18 cellular contexts compared by ENCODE assay signal in the genomic region with DNA sequence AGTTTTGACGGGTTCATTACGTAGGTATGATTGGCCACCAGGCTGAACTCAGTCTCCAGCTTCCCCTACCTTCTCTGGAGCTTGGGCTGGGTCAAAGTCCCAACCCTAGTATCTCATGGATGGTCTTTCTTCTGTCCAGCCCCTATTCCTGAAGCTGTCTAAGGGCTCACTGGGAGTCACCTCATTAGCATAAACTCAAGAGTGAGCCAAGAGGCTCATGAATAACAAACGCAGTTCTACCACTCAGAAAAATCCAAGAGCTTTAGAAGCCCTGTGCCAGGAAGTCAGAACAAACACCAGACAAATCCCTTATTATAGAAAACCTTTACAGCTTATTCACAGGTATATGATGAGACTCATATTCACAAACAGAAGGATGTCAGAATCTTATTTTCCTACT.
A peak's percentile ranks its signal among the peaks of the same experiment; 100 is the strongest.
DNase-seq lines count a peak whose midpoint lies in the region; ATAC-seq, FAIRE-seq and TF ChIP-seq lines count a peak whose summit lies in the region.
"Had no signal": no experiment of that assay in that cellular context is flagged by ENCODE, and none has a peak within 500 bp of the region (broad histone marks: within the 10 kb centered on the region; RNA-seq: fewer than 3 reads in every experiment).

No MANE protein-coding gene starts in this region.

- H3K9ac ChIP-seq in NT2/D1 (ENCODE audit: insufficient read length, low read depth) = no peak overlapping the region
- no peak overlapping the region for H3K9ac ChIP-seq in H1 (replicated peaks in 1 of 4; ENCODE audit: extremely low read depth in 1 of 4, low read depth in 3 of 4, low read length in 3 of 4)
- H3K9ac ChIP-seq: GM23248 had no signal

- H3K4me1 ChIP-seq in GM23338 (ENCODE audit: insufficient read depth) (no peaks in the 10 kb centered on the region), NT2/D1 (ENCODE audit: insufficient read depth, insufficient read length) (no peaks in the 10 kb centered on the region), H1 (replicated peaks in 1 of 4; ENCODE audit: control insufficient read depth in 3 of 4, insufficient read depth in 4 of 4, low read length in 3 of 4) (no peaks in the 10 kb centered on the region), upper lobe of right lung (no peaks in the 10 kb centered on the region)

- no peaks in the 10 kb centered on the region for H3K23me2 ChIP-seq in H1 (ENCODE audit: low read depth, low read length)

- H4K20me1 ChIP-seq in GM23338 (replicated peaks; ENCODE audit: insufficient read depth) = no peaks in the 10 kb centered on the region
- no peaks in the 10 kb centered on the region for H4K20me1 ChIP-seq in H1 (replicated peaks in 1 of 2; ENCODE audit: control insufficient read depth in 1 of 2, insufficient read depth in 2 of 2, low read length in 2 of 2)

- TF ChIP-seq POLR2A in H1 (IDR thresholded peaks at IDR 0.05; ENCODE audit: control extremely low read depth in 1 of 2, low read depth in 2 of 2, low read length in 2 of 2) = no peak

- H2BK20ac ChIP-seq in H1 (ENCODE audit: low read length) = no peak overlapping the region

- H3K4me3 Mint-ChIP-seq in GM23338 = no peak overlapping the region
- H3K4me3 Mint-ChIP-seq: CD4-positive, alpha-beta memory T cell had no signal

- intact Hi-C loops in upper lobe of right lung (cut with DNase I) = no loop called here

- H3K9me3 Mint-ChIP-seq in GM23338 = no peaks in the 10 kb centered on the region; the same call in 2 of the 3 replicates

- TF ChIP-seq CTCF in GM23338 (conservative IDR thresholded peaks at IDR 0.05; ENCODE audit: low read depth in 2 of 2) = no peak
- TF ChIP-seq CTCF in H1 (IDR thresholded peaks at IDR 0.05; ENCODE audit: control extremely low read depth in 1 of 3, insufficient read depth in 1 of 3, low read depth in 1 of 3, low read length in 3 of 3) = no peak
- no peak for TF ChIP-seq CTCF in upper lobe of right lung (IDR thresholded peaks at IDR 0.05)

- no peak overlapping the region for H3K4ac ChIP-seq in H1 (replicated peaks; ENCODE audit: insufficient read length, low read depth, low read length)

- H3K36me3 Mint-ChIP-seq in GM23338 (ENCODE audit: low read depth) = no peaks in the 10 kb centered on the region
- H3K36me3 Mint-ChIP-seq: CD4-positive, alpha-beta memory T cell had no signal

- no peak overlapping the region for H2BK120ac ChIP-seq in H1 (replicated peaks; ENCODE audit: low read depth, low read length)

- POLR2A ChIA-PET in H1 (lab: Charles Lee; ENCODE audit: partially characterized antibody) = interaction anchor here (0.6 kb wide), 1 partner anchor 259 kb away, joined by 3 read pairs; no protein-coding TSS in a partner anchor

- H3K4me3 ChIP-seq in GM23338 = no peak overlapping the region
- no peak overlapping the region for H3K4me3 ChIP-seq in NT2/D1 (ENCODE audit: insufficient read length, low read depth)
- no peak overlapping the region for H3K4me3 ChIP-seq in H1 (ENCODE audit: extremely low read depth in 1 of 4, insufficient read depth in 2 of 4, low read depth in 3 of 4, low read length in 4 of 4)
- H3K4me3 ChIP-seq in upper lobe of right lung = no peak overlapping the region
- H3K4me3 ChIP-seq: GM12878, GM23248 had no signal

- H2AK5ac ChIP-seq in H1 (ENCODE audit: low read depth, low read length) = no peak overlapping the region

- no peak overlapping the region; the same call in 1 of the 2 replicates for H2BK12ac ChIP-seq in H1 (ENCODE audit: low read depth, low read length)

- H3K9me3 ChIP-seq in NT2/D1 (ENCODE audit: insufficient read depth, low read length) (no peaks in the 10 kb centered on the region), H1 (ENCODE audit: insufficient read depth in 2 of 2, low read depth in 1 of 2, low read length in 1 of 2) (no peaks in the 10 kb centered on the region), upper lobe of right lung (no peaks in the 10 kb centered on the region)

- H4K8ac ChIP-seq in H1 (ENCODE audit: extremely low read depth, insufficient read depth, low read length) = no peak overlapping the region

- H3K27me3 ChIP-seq in GM23338 (ENCODE audit: insufficient read depth) = no peaks in the 10 kb centered on the region
- H3K27me3 ChIP-seq in NT2/D1 (ENCODE audit: insufficient read depth, insufficient read length) = no peaks in the 10 kb centered on the region
- H3K27me3 ChIP-seq in H1 (replicated peaks in 1 of 4; ENCODE audit: control insufficient read depth in 3 of 4, extremely low read depth in 1 of 4, insufficient read depth in 3 of 4, low read length in 3 of 4) = peaks cover 0 to 1% (median 0%) of the 10 kb centered on the region in 4 experiments; a peak in 1 of 7 replicates
- no peaks in the 10 kb centered on the region for H3K27me3 ChIP-seq in upper lobe of right lung

- H3K79me2 ChIP-seq in GM23338 (replicated peaks; ENCODE audit: insufficient read depth) (no peaks in the 10 kb centered on the region), H1 (ENCODE audit: control insufficient read depth in 1 of 2, insufficient read depth in 2 of 2, low read length in 2 of 2) (no peaks in the 10 kb centered on the region)

- no peak overlapping the region for H3K56ac ChIP-seq in H1 (replicated peaks; ENCODE audit: insufficient read length, low read depth, low read length)

- no peak for TF ChIP-seq RAD21 in H1 (IDR thresholded peaks at IDR 0.05 in 1 of 2, conservative IDR thresholded peaks at IDR 0.05 in 1 of 2; ENCODE audit: low read depth in 2 of 2, low read length in 2 of 2)

- no peak for FAIRE-seq in H1 (lab: Jason Lieb, UNC)
- FAIRE-seq: GM12878, GM19239, H54 had no signal

- no peak overlapping the region for H3K4me2 ChIP-seq in GM23338
- no peak overlapping the region for H3K4me2 ChIP-seq in H1 (ENCODE audit: insufficient read depth in 1 of 2, low read depth in 2 of 2, low read length in 2 of 2)

- H2BK5ac ChIP-seq in H1 (ENCODE audit: low read depth, low read length) = no peak overlapping the region

- H2AFZ ChIP-seq in GM23338 (peak overlapping the region; percentile 47; the same call in 1 of the 2 replicates), H1 (ENCODE audit: low read length) (no peak overlapping the region)
- H2AFZ ChIP-seq: GM23248 had no signal

- peaks cover 6% of the 10 kb centered on the region; the same call in 2 of the 3 replicates for H3K4me1 Mint-ChIP-seq in GM23338
- H3K4me1 Mint-ChIP-seq: CD4-positive, alpha-beta memory T cell had no signal

- no peaks in the 10 kb centered on the region for H3K36me3 ChIP-seq in GM23338 (ENCODE audit: insufficient read depth)
- H3K36me3 ChIP-seq in NT2/D1 (ENCODE audit: insufficient read depth, insufficient read length, low read length) = no peaks in the 10 kb centered on the region
- no peaks in the 10 kb centered on the region for H3K36me3 ChIP-seq in H1 (ENCODE audit: control insufficient read depth in 2 of 4, insufficient read depth in 4 of 4, low read length in 3 of 4)
- no peaks in the 10 kb centered on the region for H3K36me3 ChIP-seq in upper lobe of right lung

- H3F3A ChIP-seq in GM23338 (replicated peaks; ENCODE audit: low read depth) = no peaks in the 10 kb centered on the region

- no peak overlapping the region for H3K23ac ChIP-seq in H1 (ENCODE audit: insufficient read length)

- no peak overlapping the region for H4K5ac ChIP-seq in H1 (ENCODE audit: insufficient read length, low read depth, low read length)

- no peaks in the 10 kb centered on the region for H3K79me1 ChIP-seq in H1 (ENCODE audit: low read depth, low read length)

- H3K18ac ChIP-seq in H1 (ENCODE audit: extremely low read depth, low read length) = no peak overlapping the region

- peaks cover 2% of the 10 kb centered on the region for H3K27me3 Mint-ChIP-seq in GM23338 (ENCODE audit: insufficient read depth, low read depth, poor library complexity)

- H4K91ac ChIP-seq in H1 (replicated peaks; ENCODE audit: insufficient read length, low read length) = no peak overlapping the region

- 0 out of 2 replicates have a peak overlapping the region, but pooled peaks have one; percentile 43 for H3K27ac Mint-ChIP-seq in GM23338
- H3K27ac Mint-ChIP-seq: CD4-positive, alpha-beta memory T cell had no signal

- no peak for TF ChIP-seq EP300 in H1 (IDR thresholded peaks at IDR 0.05; ENCODE audit: borderline replicate concordance in 1 of 2, low read depth in 2 of 2, low read length in 2 of 2)

- H3K27ac ChIP-seq in GM23338 (ENCODE audit: low read depth) (no peak overlapping the region), H1 (ENCODE audit: low read depth, low read length) (no peak overlapping the region), upper lobe of right lung (no peak overlapping the region)
- H3K27ac ChIP-seq: GM23248 had no signal

- WGBS in H1 (ENCODE audit: extremely low coverage in 1 of 2, insufficient coverage in 1 of 2, insufficient read length in 1 of 2, insufficient replicate concordance in 2 of 2, low coverage in 1 of 2, low lambda C conversion rate in 2 of 2, missing lambda C conversion rate in 1 of 2), 2 experiments = 90% methylated on average over 3 of the region's 3 CpGs; no CpG with 5 or more reads in 1 of the 2 experiments

- ATAC-seq in GM23338 = no peak; the same call in 2 of the 3 replicates
- ATAC-seq in upper lobe of right lung = peak; percentile 49
- no peak for ATAC-seq in stimulated activated naive CD8-positive, alpha-beta T cell treated with anti-CD3 and anti-CD28 coated beads, Interleukin-15, Interleukin-2, amounts not matched to agents 100 U/mL and 50 U/mL, for 24 hours
- ATAC-seq: GM12878 had no signal

- DNase-seq in GM23338 (ENCODE audit: low spot score) = no peak
- DNase-seq in NT2/D1 (ENCODE audit: low read depth, low spot score) = peak; percentile 2
- DNase-seq in H1 (ENCODE audit: low read depth in 1 of 2, low spot score in 2 of 2) = no peak
- DNase-seq in upper lobe of right lung = no peak
- DNase-seq in dermis blood vessel endothelial cell = no peak
- no peak for DNase-seq in stimulated activated naive CD8-positive, alpha-beta T cell treated with anti-CD3 and anti-CD28 coated beads, Interleukin-15, Interleukin-2, amounts not matched to agents 100 U/mL and 50 U/mL, for 24 hours
- DNase-seq: C1 segment of cervical spinal cord; Calu3; CD4-positive, alpha-beta memory T cell; COR-L47; DMS53; EL; GDM1; GM23248; HCEC 1CT had no signal

- CTCF ChIA-PET in H1 (lab: Charles Lee; ENCODE audit: partially characterized antibody) = no interaction called here

- no peaks in the 10 kb centered on the region for H3K9me2 ChIP-seq in GM23338 (ENCODE audit: insufficient read depth)

- no peak overlapping the region for H3K14ac ChIP-seq in H1 (ENCODE audit: insufficient read length)

- H2BK15ac ChIP-seq in H1 (ENCODE audit: low read length) = 0 out of 2 replicates have a peak overlapping the region, but pooled peaks have one; percentile 36

TF ChIP-seq in H1, 55 proteins besides CTCF, POLR2A, EP300 and RAD21 (continues in another document):
- TF ChIP-seq EGR1 (IDR thresholded peaks at IDR 0.05; ENCODE audit: borderline replicate concordance, low read depth, low read length) (no peak), RFX5 (IDR thresholded peaks at IDR 0.05; ENCODE audit: borderline replicate concordance, low read depth, low read length) (no peak), EZH2 (IDR thresholded peaks at IDR 0.05; ENCODE audit: low read depth, low read length, severe bottlenecking) (no peak), KDM4A (IDR thresholded peaks at IDR 0.05; ENCODE audit: low read depth, low read length, severe bottlenecking) (no peak), JUN (IDR thresholded peaks at IDR 0.05; ENCODE audit: low read depth, low read length) (no peak), CTBP2 (IDR thresholded peaks at IDR 0.05; ENCODE audit: borderline replicate concordance, insufficient read depth, insufficient read length, low read length) (no peak), BACH1 (IDR thresholded peaks at IDR 0.05; ENCODE audit: low read length) (no peak)
